20 cellular contexts compared by ENCODE assay signal in genomic region chr3:113216393-113216792, GRCh38. TPM values are rescaled to one million over a fixed set of nuclear protein-coding genes. Genes with fewer than 3 reads are reported as not detected.
"Had no signal": no experiment of that assay in that cellular context is flagged by ENCODE, and none has a peak within 500 bp of the region (broad histone marks: within the 10 kb centered on the region; RNA-seq: fewer than 3 reads in every experiment).

No MANE protein-coding gene starts in this region.

- H3K27me3 ChIP-seq: brain microvascular endothelial cell, foreskin keratinocyte, pancreas had no signal

- H3K4me1 ChIP-seq: colonic mucosa had no signal

- H3K9me3 Mint-ChIP-seq: activated CD4-positive, alpha-beta T cell treated with anti-CD3 and anti-CD28 coated beads, Interleukin-2, amount 10 ng/mL, durations not matched to agents 7 days and 5 days; activated naive CD8-positive, alpha-beta T cell treated with anti-CD3 and anti-CD28 coated beads for 36 hours; central memory CD8-positive, alpha-beta T cell; mesothelial cell of epicardium; stimulated activated memory B cell treated with anti-CD40 and anti-IgM and Interleukin-4, amounts not matched to agents 10 μg/mL and 1 μg/mL and 100 μg/mL, for 72 hours; T-helper 1 cell treated with Interleukin-12 subunit alpha and Interleukin-12 subunit beta and Interleukin-4 antibody, amounts not matched to agents 30 μg/mL and 1 μg/mL, for 36 hours had no signal

- H3K27ac Mint-ChIP-seq: activated CD4-positive, alpha-beta T cell treated with anti-CD3 and anti-CD28 coated beads, Interleukin-2, amount 10 ng/mL, durations not matched to agents 7 days and 5 days; activated CD8-positive, alpha-beta T cell treated with anti-CD3 and anti-CD28 coated beads, Interleukin-2, amount 10 ng/mL, durations not matched to agents 7 days and 5 days; activated naive CD8-positive, alpha-beta T cell treated with anti-CD3 and anti-CD28 coated beads for 36 hours; mesothelial cell of epicardium; stimulated activated memory B cell treated with anti-CD40 and anti-IgM and Interleukin-4, amounts not matched to agents 10 μg/mL and 1 μg/mL and 100 μg/mL, for 72 hours; T-helper 1 cell treated with Interleukin-12 subunit alpha and Interleukin-12 subunit beta and Interleukin-4 antibody, amounts not matched to agents 30 μg/mL and 1 μg/mL, for 36 hours had no signal

- H3K36me3 ChIP-seq: brain microvascular endothelial cell, colonic mucosa, lower lobe of right lung, pancreas, spleen had no signal

- ATAC-seq: activated CD8-positive, alpha-beta T cell treated with anti-CD3 and anti-CD28 coated beads, Interleukin-2, amount 10 ng/mL, durations not matched to agents 7 days and 5 days; foreskin keratinocyte; lower lobe of right lung; pancreas; sciatic nerve; stimulated activated memory B cell treated with anti-CD40 and anti-IgM and Interleukin-4, amounts not matched to agents 10 μg/mL and 1 μg/mL and 100 μg/mL, for 72 hours had no signal

- DNase-seq: activated CD4-positive, alpha-beta T cell treated with anti-CD3 and anti-CD28 coated beads, Interleukin-2, amount 10 ng/mL, durations not matched to agents 7 days and 5 days; activated CD8-positive, alpha-beta T cell treated with anti-CD3 and anti-CD28 coated beads, Interleukin-2, amount 10 ng/mL, durations not matched to agents 7 days and 5 days; activated gamma-delta T cell treated with Interleukin-2 at 50 U/mL for 16 hours; activated naive CD8-positive, alpha-beta T cell treated with anti-CD3 and anti-CD28 coated beads for 36 hours; amygdala; brain microvascular endothelial cell; colonic mucosa; foreskin keratinocyte; glutamatergic neuron; hypothalamus; lower lobe of right lung; pancreas; SHP77 treated with DMSO at 0.1 percent for 48 hours; spleen; stimulated activated CD4-positive, alpha-beta T cell treated with anti-CD3 and anti-CD28 coated beads, Interleukin-4, amount 100 ng/mL, for 4 hours had no signal

- H3K27ac ChIP-seq: brain microvascular endothelial cell, colonic mucosa, foreskin keratinocyte, lower lobe of right lung, pancreas, spleen had no signal

- H3K4me3 ChIP-seq: colonic mucosa, lower lobe of right lung, pancreas, spleen had no signal

- H3K36me3 Mint-ChIP-seq: stimulated activated memory B cell treated with anti-CD40 and anti-IgM and Interleukin-4, amounts not matched to agents 10 μg/mL and 1 μg/mL and 100 μg/mL, for 72 hours had no signal

- H3K4me3 Mint-ChIP-seq: activated CD4-positive, alpha-beta T cell treated with anti-CD3 and anti-CD28 coated beads, Interleukin-2, amount 10 ng/mL, durations not matched to agents 7 days and 5 days; activated CD8-positive, alpha-beta T cell treated with anti-CD3 and anti-CD28 coated beads, Interleukin-2, amount 10 ng/mL, durations not matched to agents 7 days and 5 days; activated naive CD8-positive, alpha-beta T cell treated with anti-CD3 and anti-CD28 coated beads for 36 hours; central memory CD8-positive, alpha-beta T cell; mesothelial cell of epicardium; stimulated activated memory B cell treated with anti-CD40 and anti-IgM and Interleukin-4, amounts not matched to agents 10 μg/mL and 1 μg/mL and 100 μg/mL, for 72 hours; T-helper 1 cell treated with Interleukin-12 subunit alpha and Interleukin-12 subunit beta and Interleukin-4 antibody, amounts not matched to agents 30 μg/mL and 1 μg/mL, for 36 hours had no signal

- H3K9me3 ChIP-seq: colonic mucosa, lower lobe of right lung, pancreas, spleen had no signal

RNA-seq across cellular contexts. Expression of gene BOC, which starts 5.0 kb away (rescaled TPM):
- total RNA-seq: activated CD4-positive, alpha-beta T cell treated with anti-CD3 and anti-CD28 coated beads, Interleukin-2, amount 10 ng/mL, durations not matched to agents 7 days and 5 days; activated CD8-positive, alpha-beta T cell treated with anti-CD3 and anti-CD28 coated beads, Interleukin-2, amount 10 ng/mL, durations not matched to agents 7 days and 5 days had no signal
